24 cellular contexts compared by ENCODE assay signal in the genomic region with DNA sequence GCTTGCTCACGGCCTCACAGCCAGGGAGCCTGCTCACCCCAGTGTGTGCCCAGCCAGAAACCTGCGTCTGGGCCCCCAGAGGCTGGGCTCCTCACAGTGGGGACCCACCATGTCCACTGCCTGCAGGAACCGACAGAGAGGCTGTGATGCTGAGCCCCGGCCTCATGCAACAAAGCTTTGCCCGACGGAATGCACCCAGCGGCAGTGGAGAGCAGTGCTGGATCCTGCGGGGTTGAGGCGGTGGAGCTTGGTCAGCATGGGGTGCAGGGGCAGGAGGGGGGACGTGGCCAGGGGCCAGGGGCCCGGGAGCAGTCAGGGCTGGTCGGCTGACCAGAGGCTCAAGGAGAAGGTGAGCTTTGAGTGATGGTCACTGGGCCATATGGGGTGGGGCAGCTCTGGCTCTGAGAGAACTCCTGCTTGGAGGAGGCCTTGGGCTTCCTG. TPM values are rescaled to one million over a fixed set of nuclear protein-coding genes. Genes with fewer than 3 reads are reported as not detected.
DNase-seq lines count a peak whose midpoint lies in the region; ATAC-seq, FAIRE-seq and TF ChIP-seq lines count a peak whose summit lies in the region.
"Had no signal": no experiment of that assay in that cellular context is flagged by ENCODE, and none has a peak within 500 bp of the region (broad histone marks: within the 10 kb centered on the region; RNA-seq: fewer than 3 reads in every experiment).

No MANE protein-coding gene starts in this region.

- peaks cover 59 to 93% of the 10 kb centered on the region in 2 experiments for H3K27me3 ChIP-seq in K562 (ENCODE audit: control insufficient read depth in 2 of 2, insufficient read depth in 2 of 2, low read length in 2 of 2)
- H3K27me3 ChIP-seq: BLaER1 had no signal

- no peak overlapping the region for H3K4me2 ChIP-seq in K562 (ENCODE audit: insufficient read depth, low read length)
- H3K4me2 ChIP-seq: BLaER1, GM23338 had no signal

- CTCF ChIA-PET in K562 (lab: Yijun Ruan, JAX; ENCODE audit: low intra/inter-chr PET ratio), result no interaction called here

- no peaks in the 10 kb centered on the region for H3K9me3 ChIP-seq in K562 (replicated peaks; ENCODE audit: control insufficient read depth, insufficient read depth, low read depth, low read length)
- H3K9me3 ChIP-seq: BLaER1, HAP-1, SJSA1 had no signal

- in situ Hi-C loops in K562 (cut with MboI), result no loop called here

- no peaks in the 10 kb centered on the region for H3K4me1 Mint-ChIP-seq in neural crest cell
- peaks cover 8% of the 10 kb centered on the region for H3K4me1 Mint-ChIP-seq in stimulated activated effector memory CD8-positive, alpha-beta T cell treated with anti-CD3 and anti-CD28 coated beads, Interleukin-12 subunit alpha, Interleukin-12 subunit beta, amount 100 ng/mL, for 72 hours
- H3K4me1 Mint-ChIP-seq: GM23338 had no signal

- H3K27ac Mint-ChIP-seq in neural crest cell (ENCODE audit: unreplicated experiment), result no peak overlapping the region
- H3K27ac Mint-ChIP-seq in stimulated activated effector memory CD8-positive, alpha-beta T cell treated with anti-CD3 and anti-CD28 coated beads, Interleukin-12 subunit alpha, Interleukin-12 subunit beta, amount 100 ng/mL, for 72 hours, result no peak overlapping the region
- H3K27ac Mint-ChIP-seq: CD4-positive, alpha-beta T cell; GM23338 had no signal

- peak; percentile 53 for DNase-seq in activated effector memory CD4-positive, alpha-beta T cell treated with anti-CD3 and anti-CD28 coated beads, Interleukin-2, amount 50 U/mL, for 16 hours
- no peak for DNase-seq in activated effector memory CD4-positive, alpha-beta T cell treated with Interleukin-2 at 50 U/mL for 16 hours
- no peak for DNase-seq in K562 (ENCODE audit: extremely low read depth in 1 of 4, low spot score in 3 of 4)
- DNase-seq in neural crest cell (ENCODE audit: low read depth, low spot score), result no peak
- no peak for DNase-seq in stimulated activated effector memory CD8-positive, alpha-beta T cell treated with anti-CD3 and anti-CD28 coated beads, Interleukin-12 subunit alpha, Interleukin-12 subunit beta, amount 100 ng/mL, for 72 hours (ENCODE audit: low spot score in 2 of 2)
- no peak for DNase-seq in SIG-M5 (lab: John Stamatoyannopoulos, UW)
- DNase-seq in DMS 273 (lab: John Stamatoyannopoulos, UW; ENCODE audit: unreplicated experiment), result no peak
- DNase-seq in D721Med (ENCODE audit: insufficient read length, low spot score), result no peak
- DNase-seq: ACHN, COR-L47, KG1, NCI-H1105, NCI-H146, NCI-H2029, NCI-H2227 treated with DMSO at 0.1 percent for 48 hours, NCI-H510A treated with DMSO at 0.1 percent for 48 hours, NCI-H748 treated with DMSO at 0.1 percent for 48 hours had no signal

- POLR2A ChIA-PET in K562 (lab: Yijun Ruan, JAX), result interaction anchor here (0.5 to 2.4 kb wide), 3 partner anchors 9 to 150 kb away, joined by 3 to 18 read pairs (median 3); no protein-coding TSS in a partner anchor

- no peaks in the 10 kb centered on the region for H3K79me2 ChIP-seq in K562 (ENCODE audit: control insufficient read depth, insufficient read depth, low read length)

- no peak for FAIRE-seq in K562 (lab: Jason Lieb, UNC)
- no peak for FAIRE-seq in D721Med (lab: Jason Lieb, UNC)
- FAIRE-seq: GM12892 had no signal

- H3K4me3 ChIP-seq in K562, result no peak overlapping the region
- H3K4me3 ChIP-seq: BLaER1, GM23338, HAP-1, SJSA1 had no signal

- TF ChIP-seq POLR2A in K562 (conservative IDR thresholded peaks at IDR 0.05), result no peak

- no peak overlapping the region for H3K9ac ChIP-seq in K562 (ENCODE audit: insufficient read depth in 1 of 2, low read depth in 2 of 2, low read length in 2 of 2)
- H3K9ac ChIP-seq: BLaER1 had no signal

- H3K9me1 ChIP-seq in K562 (ENCODE audit: control insufficient read depth, insufficient read depth, low read length), result no peaks in the 10 kb centered on the region

- ATAC-seq in K562, result peak; percentile 23; the same call in 1 of the 3 replicates
- peak; percentile 5 for ATAC-seq in stimulated activated effector memory CD8-positive, alpha-beta T cell treated with anti-CD3 and anti-CD28 coated beads, Interleukin-12 subunit alpha, Interleukin-12 subunit beta, amount 100 ng/mL, for 72 hours
- ATAC-seq: GM23338 had no signal

- H3K4me1 ChIP-seq in K562 (replicated peaks in 1 of 2; ENCODE audit: control insufficient read depth in 2 of 2, insufficient read depth in 2 of 2, low read length in 2 of 2), result peaks cover 0 to 34% of the 10 kb centered on the region in 2 experiments; a peak in 1 of 5 replicates
- H3K4me1 ChIP-seq: HAP-1, SJSA1 had no signal

- no peak for TF ChIP-seq RAD21 in K562 (CRISPR knock-in tag; conservative IDR thresholded peaks at IDR 0.05 in 1 of 2, IDR thresholded peaks at IDR 0.05 in 1 of 2)

- H3K27me3 Mint-ChIP-seq in neural crest cell (ENCODE audit: low read depth), result peaks cover 21% of the 10 kb centered on the region

- no peaks in the 10 kb centered on the region for H3K9me3 Mint-ChIP-seq in neural crest cell
- H3K9me3 Mint-ChIP-seq in stimulated activated effector memory CD8-positive, alpha-beta T cell treated with anti-CD3 and anti-CD28 coated beads, Interleukin-12 subunit alpha, Interleukin-12 subunit beta, amount 100 ng/mL, for 72 hours, result no peaks in the 10 kb centered on the region
- H3K9me3 Mint-ChIP-seq: CD4-positive, alpha-beta T cell; GM23338 had no signal

- peaks cover 10% of the 10 kb centered on the region; the same call in 1 of the 2 replicates for H4K20me1 ChIP-seq in K562 (replicated peaks; ENCODE audit: control insufficient read depth, insufficient read depth, low read length)
- H4K20me1 ChIP-seq: BLaER1 had no signal

- no peak overlapping the region for H3K27ac ChIP-seq in K562 (ENCODE audit: extremely low read depth, low read depth, low read length)
- H3K27ac ChIP-seq: 22Rv1, BLaER1, SJSA1 had no signal

- H3K4me3 Mint-ChIP-seq in neural crest cell, result peak overlapping the region; percentile 57
- no peak overlapping the region for H3K4me3 Mint-ChIP-seq in stimulated activated effector memory CD8-positive, alpha-beta T cell treated with anti-CD3 and anti-CD28 coated beads, Interleukin-12 subunit alpha, Interleukin-12 subunit beta, amount 100 ng/mL, for 72 hours
- H3K4me3 Mint-ChIP-seq: CD4-positive, alpha-beta T cell; GM23338 had no signal

- no peak for TF ChIP-seq EP300 in K562 (IDR thresholded peaks at IDR 0.05; ENCODE audit: low read length)

- H3K36me3 ChIP-seq in K562 (ENCODE audit: control insufficient read depth, insufficient read depth, low read length), result no peaks in the 10 kb centered on the region
- H3K36me3 ChIP-seq: BLaER1, HAP-1, SJSA1 had no signal

- no TSS peak for BruUV-seq in K562 (replicated peaks; lab: Mats Ljungman, UMichigan)

- intact Hi-C loops in K562 (cut with micrococcal nuclease), result no loop called here

- WGBS in K562 (ENCODE audit: insufficient coverage, low coverage, missing lambda C conversion rate), result under 1% methylated on average over 11 of the region's 12 CpGs

- H3K36me3 Mint-ChIP-seq in neural crest cell (ENCODE audit: low read depth), result no peaks in the 10 kb centered on the region
- H3K36me3 Mint-ChIP-seq in stimulated activated effector memory CD8-positive, alpha-beta T cell treated with anti-CD3 and anti-CD28 coated beads, Interleukin-12 subunit alpha, Interleukin-12 subunit beta, amount 100 ng/mL, for 72 hours, result no peaks in the 10 kb centered on the region

- H2AFZ ChIP-seq in K562 (ENCODE audit: low read depth, low read length), result no peak overlapping the region
- H2AFZ ChIP-seq: GM23338 had no signal

- TF ChIP-seq CTCF in K562 (IDR thresholded peaks at IDR 0.05 in 2 of 3, conservative IDR thresholded peaks at IDR 0.05 in 1 of 3; ENCODE audit: insufficient read depth in 2 of 3, low read depth in 1 of 3, low read length in 3 of 3), result no peak
- no peak for TF ChIP-seq CTCF in neural crest cell (conservative IDR thresholded peaks at IDR 0.05)
- TF ChIP-seq CTCF in D721Med (IDR thresholded peaks at IDR 0.05; ENCODE audit: insufficient read depth, missing control alignments), result no peak

RNA-seq across cellular contexts. Expression of a gene that starts 7.7 kb away (rescaled TPM):
- 124 and 152 TPM in 2 replicates for total RNA-seq in K562 (2011; cell fraction: chromatin; rRNA removed; ENCODE audit: low replicate concordance)
- total RNA-seq in K562 (2011; cell fraction: nucleolus; rRNA removed), result 76.5 and 81.0 TPM in 2 replicates
- 63.1 and 68.9 TPM in 2 replicates for total RNA-seq in K562 (2011; cell fraction: nucleoplasm; rRNA removed)
- 17.6 and 27.4 TPM in 2 replicates for total RNA-seq in K562 (2014; rRNA removed)
- total RNA-seq in K562 (2014; rRNA removed; fragmentation: Illumina TruSeq; extraction: Trizol), result 9.4 and 11.3 TPM in 2 replicates
- 16.3 and 17.4 TPM in 2 replicates for total RNA-seq in K562 (2015; rRNA removed; fragmentation: Illumina TruSeq; extraction: Trizol)
- total RNA-seq in K562 (2021), result 33.3 and 38.1 TPM in 2 replicates
- 14.0 and 17.8 TPM in 2 replicates for polyA plus RNA-seq in K562 (2011; rRNA removed)
- polyA plus RNA-seq in K562 (2011; cell fraction: cytosol; rRNA removed), result 11.8 and 15.1 TPM in 2 replicates
- 32.3 and 49.2 TPM in 2 replicates for polyA plus RNA-seq in K562 (2011; cell fraction: nucleus; rRNA removed)
- 15.2 and 20.5 TPM in 2 replicates for polyA plus RNA-seq in K562 (2012)
- 14.2 and 15.2 TPM in 2 replicates for polyA plus RNA-seq in K562 (2014; fragmentation: Illumina TruSeq; extraction: Trizol)
- 1 to 10 TPM in 1 of 2 experiments, under 1 TPM in 1; 0.89 to 1.4 TPM for polyA plus RNA-seq in K562 (2014; fragmentation: Nextera tagmentation; extraction: Ambion mirVana)
- polyA plus RNA-seq in K562 (2014; rRNA removed), result 19.9 and 28.6 TPM in 2 replicates
- 23.6 and 27.4 TPM in 2 replicates for polyA minus RNA-seq in K562 (2011; rRNA and poly(A)+ RNA removed)
- polyA minus RNA-seq in K562 (2011; cell fraction: cytosol; rRNA and poly(A)+ RNA removed), result 19.7 and 26.2 TPM in 2 replicates
- polyA minus RNA-seq in K562 (2011; cell fraction: nucleus; rRNA and poly(A)+ RNA removed), result 40.4 and 45.3 TPM in 2 replicates
- 27.2 and 29.4 TPM in 2 replicates for total RNA-seq in neural crest cell
